Comparison of ENCODE assay signal across 8 cellular contexts in genomic region chr10:13161267-13162012, GRCh38. TPM values are rescaled to one million over a fixed set of nuclear protein-coding genes. Genes with fewer than 3 reads are reported as not detected.
DNase-seq lines count a peak whose midpoint lies in the region; ATAC-seq and TF ChIP-seq lines count a peak whose summit lies in the region.

MCM10 (plus strand) TSS chr10:13161558; CDS start chr10:13164203, 2,645 bp downstream.

- peak; percentile 82 for TF ChIP-seq CTCF in LNCAP (IDR thresholded peaks at IDR 0.05)

- no peaks in the 10 kb centered on the region for H3K9me3 Mint-ChIP-seq in natural killer cell treated with Interleukin-12 subunit alpha and Interleukin-12 subunit beta and Interleukin-15 and Interleukin-18, amount 100 ng/mL, for 72 hours

- H3K27me3 Mint-ChIP-seq in natural killer cell treated with Interleukin-12 subunit alpha and Interleukin-12 subunit beta and Interleukin-15 and Interleukin-18, amount 100 ng/mL, for 72 hours: peaks cover 0 to 2% of the 10 kb centered on the region in 2 donors

- peaks cover 17 to 26% of the 10 kb centered on the region in 2 donors for H3K4me1 Mint-ChIP-seq in natural killer cell treated with Interleukin-12 subunit alpha and Interleukin-12 subunit beta and Interleukin-15 and Interleukin-18, amount 100 ng/mL, for 72 hours (ENCODE audit: low read depth in 2 of 2)

- H3K4me3 Mint-ChIP-seq in natural killer cell treated with Interleukin-12 subunit alpha and Interleukin-12 subunit beta and Interleukin-15 and Interleukin-18, amount 100 ng/mL, for 72 hours: peak within 1 kb of the TSS; percentile 93

- peak; percentile 100 for ATAC-seq in natural killer cell treated with Interleukin-12 subunit alpha and Interleukin-12 subunit beta and Interleukin-15 and Interleukin-18, amount 100 ng/mL, for 72 hours
- ATAC-seq in stimulated activated naive CD8-positive, alpha-beta T cell treated with anti-CD3 and anti-CD28 coated beads, Interleukin-15, Interleukin-2, amounts not matched to agents 100 U/mL and 50 U/mL, for 24 hours: peak; percentile 99

- peak; percentile 100 for DNase-seq in ELF-1 (ENCODE audit: low read depth, low spot score)
- peak; percentile 90 for DNase-seq in GOT3 (lab: John Stamatoyannopoulos, UW)
- DNase-seq in RPMI8226: peak; percentile 99
- peak; percentile 92 to 96 for DNase-seq in activated T-helper 1 cell treated with anti-CD3 and anti-CD28 coated beads, Interleukin-2, amount 50 U/mL, for 16 hours (ENCODE audit: low read depth in 1 of 2, low spot score in 1 of 2)
- peak; percentile 99 for DNase-seq in fibroblast of peridontal ligament (ENCODE audit: extremely low read depth)
- DNase-seq in natural killer cell treated with Interleukin-12 subunit alpha and Interleukin-12 subunit beta and Interleukin-15 and Interleukin-18, amount 100 ng/mL, for 72 hours (ENCODE audit: low spot score): peak; percentile 98
- peak; percentile 98 for DNase-seq in stimulated activated naive CD8-positive, alpha-beta T cell treated with anti-CD3 and anti-CD28 coated beads, Interleukin-15, Interleukin-2, amounts not matched to agents 100 U/mL and 50 U/mL, for 24 hours

- H3K36me3 Mint-ChIP-seq in natural killer cell treated with Interleukin-12 subunit alpha and Interleukin-12 subunit beta and Interleukin-15 and Interleukin-18, amount 100 ng/mL, for 72 hours: peaks cover 12% of the 10 kb centered on the region

- peak within 1 kb of the TSS; percentile 62 to 84 for H3K27ac Mint-ChIP-seq in natural killer cell treated with Interleukin-12 subunit alpha and Interleukin-12 subunit beta and Interleukin-15 and Interleukin-18, amount 100 ng/mL, for 72 hours

RNA-seq across cellular contexts. Expression of gene MCM10, which starts in this region (rescaled TPM):
- total RNA-seq in natural killer cell treated with Interleukin-12 subunit alpha and Interleukin-12 subunit beta and Interleukin-15 and Interleukin-18, amount 100 ng/mL, for 72 hours: 100 to 1,000 TPM in 1 of 2 donors, 10 to 100 TPM in 1; 40.0 to 120 TPM

Comparison
In these comparisons a context has a peak if more than half of its experiments do, and no peak if none do; other contexts are left out.
1. Peak in every context shown above with its lines: DNase-seq and ATAC-seq.